In genomic region chr9:94870793-94871558, GRCh38 we compare ENCODE assay signal across 9 cellular contexts.
A peak's percentile ranks its signal among the peaks of the same experiment; 100 is the strongest.
DNase-seq lines count a peak whose midpoint lies in the region; TF ChIP-seq lines count a peak whose summit lies in the region.
"Had no signal": no experiment of that assay in that cellular context is flagged by ENCODE, and none has a peak within 500 bp of the region (broad histone marks: within the 10 kb centered on the region; RNA-seq: fewer than 3 reads in every experiment).

No MANE protein-coding gene starts in this region.

- DNase-seq in EH (ENCODE audit: low read depth) (peak; percentile 93), SK-N-SH (no peak), colonic mucosa (peak; percentile 17), trophoblast cell (peak; percentile 94 to 95), AML-193 (lab: John Stamatoyannopoulos, UW) (no peak), SIG-M5 (lab: John Stamatoyannopoulos, UW) (no peak), GF-D8 (lab: John Stamatoyannopoulos, UW) (no peak), COR-L47 (lab: John Stamatoyannopoulos, UW) (no peak)

- peak overlapping the region; percentile 99 for H2BK120ac ChIP-seq in trophoblast cell (ENCODE audit: insufficient read depth, low read length, poor library complexity)

- POLR2A ChIA-PET in SK-N-SH (lab: Yijun Ruan, JAX) = no interaction called here

- H3K9me3 ChIP-seq in SK-N-SH (no peaks in the 10 kb centered on the region), colonic mucosa (no peaks in the 10 kb centered on the region), trophoblast cell (ENCODE audit: insufficient read depth, low read depth, low read length) (no peaks in the 10 kb centered on the region)

- no peak for TF ChIP-seq CTCF in SK-N-SH (IDR thresholded peaks at IDR 0.05)
- no peak for TF ChIP-seq CTCF in colonic mucosa (IDR thresholded peaks at IDR 0.05)

- WGBS in SK-N-SH (ENCODE audit: low lambda C conversion rate) = 75% methylated on average over 8 of the region's 8 CpGs
- WGBS in trophoblast cell (ENCODE audit: extremely low coverage, insufficient coverage, insufficient read length) = no CpG with 5 or more reads among the region's 8 CpGs

- peak overlapping the region; percentile 42 for H3K4ac ChIP-seq in trophoblast cell (ENCODE audit: low read depth, low read length)

- H2BK5ac ChIP-seq in trophoblast cell (ENCODE audit: low read depth, low read length, poor library complexity) = peak overlapping the region; percentile 94

- H3K4me3 ChIP-seq in SK-N-SH (ENCODE audit: low read depth in 2 of 2, low read length in 1 of 2) (no peak overlapping the region), colonic mucosa (no peak overlapping the region), trophoblast cell (ENCODE audit: low read depth, low read length) (no peak overlapping the region)
- H3K4me3 ChIP-seq: SK-N-MC had no signal

- no peak overlapping the region for H3K23ac ChIP-seq in trophoblast cell (ENCODE audit: low read length)

- peaks cover 53 to 71% of the 10 kb centered on the region in 2 experiments for H3K4me1 ChIP-seq in SK-N-SH (ENCODE audit: control insufficient read depth in 1 of 2, insufficient read depth in 2 of 2, low read depth in 1 of 2, low read length in 1 of 2)
- no peaks in the 10 kb centered on the region for H3K4me1 ChIP-seq in colonic mucosa
- H3K4me1 ChIP-seq in trophoblast cell (ENCODE audit: control insufficient read depth in 1 of 2, insufficient read depth in 2 of 2, low read length in 2 of 2) = peaks cover 13 to 29% of the 10 kb centered on the region in 2 experiments

- peak overlapping the region; percentile 17 for H4K8ac ChIP-seq in trophoblast cell (ENCODE audit: low read depth, low read length)

- no peak for TF ChIP-seq RAD21 in SK-N-SH (IDR thresholded peaks at IDR 0.05; ENCODE audit: low read length)

- H3K36me3 ChIP-seq in SK-N-SH (replicated peaks in 1 of 2; ENCODE audit: control insufficient read depth in 1 of 2, insufficient read depth in 2 of 2, low read length in 1 of 2) = no peaks in the 10 kb centered on the region
- no peaks in the 10 kb centered on the region for H3K36me3 ChIP-seq in colonic mucosa
- H3K36me3 ChIP-seq in trophoblast cell (ENCODE audit: control insufficient read depth in 1 of 2, insufficient read depth in 2 of 2, low read length in 2 of 2) = no peaks in the 10 kb centered on the region

- no peak overlapping the region for H2AFZ ChIP-seq in SK-N-SH (ENCODE audit: low read depth)
- peak overlapping the region; percentile 43 for H2AFZ ChIP-seq in trophoblast cell (ENCODE audit: insufficient read depth, low read length, poor library complexity)

- intact Hi-C loops in colonic mucosa (cut with DNase I) = no loop called here

- H3K9ac ChIP-seq in SK-N-SH (no peak overlapping the region), colonic mucosa (ENCODE audit: low read depth in 2 of 2, low read length in 2 of 2) (no peak overlapping the region), trophoblast cell (ENCODE audit: low read length) (no peak overlapping the region)

- H4K91ac ChIP-seq in trophoblast cell (ENCODE audit: low read depth, low read length) = peak overlapping the region; percentile 96

- H3K18ac ChIP-seq in trophoblast cell (ENCODE audit: low read length) = peak overlapping the region; percentile 78

- no peaks in the 10 kb centered on the region for H4K20me1 ChIP-seq in SK-N-SH (ENCODE audit: insufficient read depth)

- H4K12ac ChIP-seq in trophoblast cell (ENCODE audit: low read depth, low read length) = no peak overlapping the region

- H3K9me2 ChIP-seq in SK-N-SH = no peaks in the 10 kb centered on the region

- peak overlapping the region; percentile 97 for H2BK12ac ChIP-seq in trophoblast cell (ENCODE audit: low read length)

- TF ChIP-seq EP300 in SK-N-SH (IDR thresholded peaks at IDR 0.05; ENCODE audit: borderline replicate concordance in 1 of 2, low read depth in 1 of 2, low read length in 1 of 2) = peak; percentile 63 to 97

- H3K79me1 ChIP-seq in trophoblast cell (ENCODE audit: low read length) = peaks cover 34% of the 10 kb centered on the region

- peak overlapping the region; percentile 96 for H3K14ac ChIP-seq in trophoblast cell (ENCODE audit: low read length)

- no peaks in the 10 kb centered on the region for H3K27me3 ChIP-seq in SK-N-SH (ENCODE audit: insufficient read depth)
- H3K27me3 ChIP-seq in colonic mucosa = no peaks in the 10 kb centered on the region
- no peaks in the 10 kb centered on the region for H3K27me3 ChIP-seq in trophoblast cell (ENCODE audit: insufficient read depth, low read length)

- CTCF ChIA-PET in SK-N-SH (lab: Yijun Ruan, JAX) = interaction anchor here (0.5 to 1.5 kb wide), 3 partner anchors 17 to 172 kb away, joined by 3 read pairs; no protein-coding TSS in a partner anchor

- peak overlapping the region; percentile 71 for H2AK5ac ChIP-seq in trophoblast cell (ENCODE audit: low read length)

- peaks cover 70% of the 10 kb centered on the region for H3F3A ChIP-seq in SK-N-SH (replicated peaks; ENCODE audit: insufficient read depth)

- H3K79me2 ChIP-seq in SK-N-SH (ENCODE audit: insufficient read depth) = no peaks in the 10 kb centered on the region
- no peaks in the 10 kb centered on the region for H3K79me2 ChIP-seq in trophoblast cell (ENCODE audit: control insufficient read depth, insufficient read depth, low read length, poor library complexity)

- H3K4me2 ChIP-seq in SK-N-SH (no peak overlapping the region), trophoblast cell (ENCODE audit: low read length) (no peak overlapping the region)

- H3K27ac ChIP-seq in SK-N-SH (ENCODE audit: low read depth in 2 of 2, low read length in 1 of 2) (peak overlapping the region; percentile 97 to 100), colonic mucosa (no peak overlapping the region), trophoblast cell (ENCODE audit: low read depth, low read length) (peak overlapping the region; percentile 35)
- H3K27ac ChIP-seq: SK-N-MC had no signal

TF ChIP-seq in SK-N-SH, 30 proteins besides CTCF, POLR2A, EP300 and RAD21 (continues in another document):
- peak; percentile 60; the same call in 1 of the 2 replicates for TF ChIP-seq YY1 (IDR thresholded peaks at IDR 0.05; ENCODE audit: low read depth)
- TF ChIP-seq SMC3 (IDR thresholded peaks at IDR 0.05; ENCODE audit: low read depth, low read length) = 0 out of 2 replicates have a peak, but pooled peaks have one; percentile 3
- TF ChIP-seq JUND (IDR thresholded peaks at IDR 0.05) = peak; percentile 89
- peak; percentile 97 for TF ChIP-seq TCF12 (IDR thresholded peaks at IDR 0.05)
- peak; percentile 50; the same call in 1 of the 2 replicates for TF ChIP-seq MEF2A (IDR thresholded peaks at IDR 0.05; ENCODE audit: borderline replicate concordance, low read depth)
- peak; percentile 8; the same call in 1 of the 2 replicates for TF ChIP-seq TAF1 (IDR thresholded peaks at IDR 0.05; ENCODE audit: borderline replicate concordance, low read depth, low read length)
- peak; percentile 83 for TF ChIP-seq NFIC (IDR thresholded peaks at IDR 0.05; ENCODE audit: borderline replicate concordance)
- TF ChIP-seq, protein P1, sequence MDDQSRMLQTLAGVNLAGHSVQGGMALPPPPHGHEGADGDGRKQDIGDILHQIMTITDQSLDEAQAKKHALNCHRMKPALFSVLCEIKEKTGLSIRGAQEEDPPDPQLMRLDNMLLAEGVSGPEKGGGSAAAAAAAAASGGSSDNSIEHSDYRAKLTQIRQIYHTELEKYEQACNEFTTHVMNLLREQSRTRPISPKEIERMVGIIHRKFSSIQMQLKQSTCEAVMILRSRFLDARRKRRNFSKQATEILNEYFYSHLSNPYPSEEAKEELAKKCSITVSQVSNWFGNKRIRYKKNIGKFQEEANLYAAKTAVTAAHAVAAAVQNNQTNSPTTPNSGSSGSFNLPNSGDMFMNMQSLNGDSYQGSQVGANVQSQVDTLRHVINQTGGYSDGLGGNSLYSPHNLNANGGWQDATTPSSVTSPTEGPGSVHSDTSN (IDR thresholded peaks at IDR 0.05) = peak; percentile 93
- peak; percentile 69 for TF ChIP-seq ELF1 (IDR thresholded peaks at IDR 0.05)
- TF ChIP-seq FOSL2 (IDR thresholded peaks at IDR 0.05; ENCODE audit: borderline replicate concordance, low read depth) = peak; percentile 67
- peak; percentile 82 for TF ChIP-seq FOXM1 (IDR thresholded peaks at IDR 0.05; ENCODE audit: low read depth)
- TF ChIP-seq RXRA (IDR thresholded peaks at IDR 0.05; ENCODE audit: borderline replicate concordance, low read depth) = peak; percentile 87
- peak; percentile 82 for TF ChIP-seq MAX (IDR thresholded peaks at IDR 0.05; ENCODE audit: low read depth)
- no peak for TF ChIP-seq CHD2 (IDR thresholded peaks at IDR 0.05; ENCODE audit: low read length, partially characterized antibody)
- TF ChIP-seq RFX5 (IDR thresholded peaks at IDR 0.05; ENCODE audit: low read length) = no peak
- TF ChIP-seq GABPA (IDR thresholded peaks at IDR 0.05; ENCODE audit: low read depth) = no peak
- TF ChIP-seq ZBTB33 (IDR thresholded peaks at IDR 0.05; ENCODE audit: borderline replicate concordance, low read depth) = peak; percentile 85; the same call in 1 of the 2 replicates
- peak; percentile 82 for TF ChIP-seq USF1 (IDR thresholded peaks at IDR 0.05; ENCODE audit: borderline replicate concordance, low read depth)
- TF ChIP-seq NRF1 (IDR thresholded peaks at IDR 0.05; ENCODE audit: low read depth, low read length) = no peak

Comparison
In these comparisons a context has a peak if more than half of its experiments do, and no peak if none do; other contexts are left out.
1. DNase-seq: peak in EH (single experiment), colonic mucosa (single experiment) and trophoblast cell (2 of 2); none in SK-N-SH (single experiment), AML-193 (0 of 2), SIG-M5 (single experiment), GF-D8 (single experiment) and COR-L47 (single experiment).